1 cellular context compared by ENCODE assay signal in the genomic region with DNA sequence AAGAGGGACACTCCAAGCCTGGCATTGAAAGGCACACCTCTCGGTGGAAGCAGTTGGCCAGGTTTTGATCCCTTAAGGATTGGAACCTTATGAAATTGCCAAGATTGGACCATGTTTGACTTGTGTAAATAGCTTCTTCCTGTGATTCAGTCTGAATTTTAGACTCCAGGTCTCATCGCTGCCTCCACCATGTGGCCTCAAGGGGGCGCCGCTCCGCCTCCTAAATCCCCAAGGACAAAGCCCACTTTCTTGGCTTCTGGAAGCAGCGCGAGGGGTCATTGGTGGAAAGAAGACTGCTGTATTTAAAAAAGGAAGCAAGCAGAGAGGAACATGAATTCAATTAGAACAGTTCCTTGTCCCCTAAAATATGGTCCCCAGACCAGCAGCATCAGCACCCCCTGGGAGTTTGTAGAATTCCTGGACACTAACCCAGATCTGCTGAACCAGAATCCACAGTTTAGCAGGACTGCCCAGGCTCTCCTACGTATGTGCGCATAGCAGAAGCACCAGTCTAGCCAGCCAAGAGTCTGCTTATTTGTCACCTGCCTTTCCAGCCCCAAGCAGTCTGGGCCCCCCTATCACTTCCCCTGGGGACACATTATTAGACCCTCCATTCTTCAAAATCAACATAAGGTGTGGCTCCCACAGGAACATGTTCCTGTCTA.
TF ChIP-seq lines count a peak whose summit lies in the region.

No MANE protein-coding gene starts in this region.

TF ChIP-seq in K562, 482 proteins besides CTCF, POLR2A, EP300 and RAD21 (continued from another document and continues in another):
- TF ChIP-seq, protein P1, sequence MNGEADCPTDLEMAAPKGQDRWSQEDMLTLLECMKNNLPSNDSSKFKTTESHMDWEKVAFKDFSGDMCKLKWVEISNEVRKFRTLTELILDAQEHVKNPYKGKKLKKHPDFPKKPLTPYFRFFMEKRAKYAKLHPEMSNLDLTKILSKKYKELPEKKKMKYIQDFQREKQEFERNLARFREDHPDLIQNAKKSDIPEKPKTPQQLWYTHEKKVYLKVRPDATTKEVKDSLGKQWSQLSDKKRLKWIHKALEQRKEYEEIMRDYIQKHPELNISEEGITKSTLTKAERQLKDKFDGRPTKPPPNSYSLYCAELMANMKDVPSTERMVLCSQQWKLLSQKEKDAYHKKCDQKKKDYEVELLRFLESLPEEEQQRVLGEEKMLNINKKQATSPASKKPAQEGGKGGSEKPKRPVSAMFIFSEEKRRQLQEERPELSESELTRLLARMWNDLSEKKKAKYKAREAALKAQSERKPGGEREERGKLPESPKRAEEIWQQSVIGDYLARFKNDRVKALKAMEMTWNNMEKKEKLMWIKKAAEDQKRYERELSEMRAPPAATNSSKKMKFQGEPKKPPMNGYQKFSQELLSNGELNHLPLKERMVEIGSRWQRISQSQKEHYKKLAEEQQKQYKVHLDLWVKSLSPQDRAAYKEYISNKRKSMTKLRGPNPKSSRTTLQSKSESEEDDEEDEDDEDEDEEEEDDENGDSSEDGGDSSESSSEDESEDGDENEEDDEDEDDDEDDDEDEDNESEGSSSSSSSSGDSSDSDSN (IDR thresholded peaks at IDR 0.05; ENCODE audit: borderline replicate concordance in 1 of 2, low read depth in 2 of 2, low read length in 2 of 2): 0 out of 4 replicates have a peak, but pooled peaks of 1 of the 2 experiments have one; percentile 38
- TF ChIP-seq PTTG1 (tag; IDR thresholded peaks at IDR 0.05; ENCODE audit: low read depth) (no peak), POLR3A (IDR thresholded peaks at IDR 0.05; ENCODE audit: borderline replicate concordance, extremely low read depth, insufficient read depth, insufficient read length) (no peak), ZNF830 (CRISPR knock-in tag; IDR thresholded peaks at IDR 0.05) (no peak), CXXC5 (CRISPR knock-in tag; IDR thresholded peaks at IDR 0.05) (no peak), LCOR (CRISPR knock-in tag; IDR thresholded peaks at IDR 0.05) (peak; percentile 69; the same call in 1 of the 2 replicates), ETV5 (CRISPR knock-in tag; IDR thresholded peaks at IDR 0.05; ENCODE audit: low read depth) (no peak), SRSF3 (IDR thresholded peaks at IDR 0.05; ENCODE audit: insufficient read depth, low read length) (no peak), MXI1 (IDR thresholded peaks at IDR 0.05; ENCODE audit: low read depth, low read length) (no peak), ZNF316 (IDR thresholded peaks at IDR 0.05) (no peak), SIN3B (IDR thresholded peaks at IDR 0.05; ENCODE audit: low read depth) (0 out of 2 replicates have a peak, but pooled peaks have one; percentile 11), KLF16 (IDR thresholded peaks at IDR 0.05) (peak; percentile 54; the same call in 1 of the 2 replicates), SMC3 (conservative IDR thresholded peaks at IDR 0.05; ENCODE audit: insufficient read depth, low read depth, low read length) (peak; percentile 85), XRCC5 (IDR thresholded peaks at IDR 0.05; ENCODE audit: low read depth, low read length) (peak; percentile 77; the same call in 1 of the 2 replicates), KDM1A (IDR thresholded peaks at IDR 0.05) (no peak), RFX5 (IDR thresholded peaks at IDR 0.05; ENCODE audit: low read depth, low read length) (no peak), POU5F1 (IDR thresholded peaks at IDR 0.05; ENCODE audit: borderline replicate concordance, low read depth, low read length, partially characterized antibody) (no peak), RCOR1 (IDR thresholded peaks at IDR 0.05; ENCODE audit: borderline replicate concordance in 1 of 2, low read depth in 2 of 2, low read length in 2 of 2) (peak in 1 of 2 experiments; percentile 62; a peak in 1 of 4 replicates), ZBTB7A (IDR thresholded peaks at IDR 0.05; ENCODE audit: borderline replicate concordance, control insufficient read depth, low read depth, low read length) (peak; percentile 81; the same call in 1 of the 2 replicates), FOXO4 (CRISPR knock-in tag; IDR thresholded peaks at IDR 0.05) (no peak), E2F4 (CRISPR knock-in tag; IDR thresholded peaks at IDR 0.05; ENCODE audit: low read depth) (no peak), KLF13 (tag; IDR thresholded peaks at IDR 0.05; ENCODE audit: borderline replicate concordance, low read depth) (0 out of 2 replicates have a peak, but pooled peaks have one; percentile 20), ATF4 (CRISPR knock-in tag; IDR thresholded peaks at IDR 0.05) (0 out of 2 replicates have a peak, but pooled peaks have one; percentile 20), ESRRA (IDR thresholded peaks at IDR 0.05; ENCODE audit: borderline replicate concordance, low read depth) (peak; percentile 61; the same call in 1 of the 2 replicates), EHMT2 (IDR thresholded peaks at IDR 0.05) (no peak), E2F6 (IDR thresholded peaks at IDR 0.05; ENCODE audit: borderline replicate concordance in 1 of 2, extremely low read depth in 1 of 2, insufficient read depth in 1 of 2, insufficient read length in 1 of 2, low read depth in 1 of 2, low read length in 1 of 2, poor library complexity in 1 of 2, severe bottlenecking in 1 of 2) (peak in 1 of 2 experiments; percentile 57), RB1 (IDR thresholded peaks at IDR 0.05; ENCODE audit: low read depth) (0 out of 2 replicates have a peak, but pooled peaks have one; percentile 36), THRB (CRISPR knock-in tag; conservative IDR thresholded peaks at IDR 0.05) (no peak), MAZ (CRISPR knock-in tag; conservative IDR thresholded peaks at IDR 0.05 in 1 of 2, IDR thresholded peaks at IDR 0.05 in 1 of 2) (0 out of 4 replicates have a peak, but pooled peaks of 1 of the 2 experiments have one; percentile 27), DPF2 (IDR thresholded peaks at IDR 0.05) (0 out of 2 replicates have a peak, but pooled peaks have one; percentile 15), CREBBP (IDR thresholded peaks at IDR 0.05; ENCODE audit: low read depth, low read length) (no peak), L3MBTL2 (IDR thresholded peaks at IDR 0.05) (peak; percentile 63; the same call in 1 of the 2 replicates), NEUROD1 (IDR thresholded peaks at IDR 0.05; ENCODE audit: borderline replicate concordance, low read depth, low read length, partially characterized antibody) (peak; percentile 60), SAP30 (IDR thresholded peaks at IDR 0.05; ENCODE audit: borderline replicate concordance, insufficient read depth, low read depth, low read length, poor library complexity, severe bottlenecking) (no peak), RBFOX2 (IDR thresholded peaks at IDR 0.05; ENCODE audit: low read depth, low read length) (no peak), CCNT2 (IDR thresholded peaks at IDR 0.05; ENCODE audit: borderline replicate concordance, extremely low read depth, insufficient read length, low read depth, low read length) (no peak), SP1 (CRISPR knock-in tag; IDR thresholded peaks at IDR 0.05) (0 out of 2 replicates have a peak, but pooled peaks have one; percentile 24), KAT7 (CRISPR knock-in tag; IDR thresholded peaks at IDR 0.05; ENCODE audit: borderline replicate concordance) (peak; percentile 21; the same call in 1 of the 2 replicates)
- TF ChIP-seq, protein P2, sequence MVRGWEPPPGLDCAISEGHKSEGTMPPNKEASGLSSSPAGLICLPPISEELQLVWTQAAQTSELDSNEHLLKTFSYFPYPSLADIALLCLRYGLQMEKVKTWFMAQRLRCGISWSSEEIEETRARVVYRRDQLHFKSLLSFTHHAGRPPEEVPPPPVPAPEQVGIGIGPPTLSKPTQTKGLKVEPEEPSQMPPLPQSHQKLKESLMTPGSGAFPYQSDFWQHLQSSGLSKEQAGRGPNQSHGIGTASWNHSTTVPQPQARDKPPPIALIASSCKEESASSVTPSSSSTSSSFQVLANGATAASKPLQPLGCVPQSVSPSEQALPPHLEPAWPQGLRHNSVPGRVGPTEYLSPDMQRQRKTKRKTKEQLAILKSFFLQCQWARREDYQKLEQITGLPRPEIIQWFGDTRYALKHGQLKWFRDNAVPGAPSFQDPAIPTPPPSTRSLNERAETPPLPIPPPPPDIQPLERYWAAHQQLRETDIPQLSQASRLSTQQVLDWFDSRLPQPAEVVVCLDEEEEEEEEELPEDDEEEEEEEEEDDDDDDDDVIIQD (CRISPR knock-in tag; IDR thresholded peaks at IDR 0.05): no peak
- TF ChIP-seq, protein P3, sequence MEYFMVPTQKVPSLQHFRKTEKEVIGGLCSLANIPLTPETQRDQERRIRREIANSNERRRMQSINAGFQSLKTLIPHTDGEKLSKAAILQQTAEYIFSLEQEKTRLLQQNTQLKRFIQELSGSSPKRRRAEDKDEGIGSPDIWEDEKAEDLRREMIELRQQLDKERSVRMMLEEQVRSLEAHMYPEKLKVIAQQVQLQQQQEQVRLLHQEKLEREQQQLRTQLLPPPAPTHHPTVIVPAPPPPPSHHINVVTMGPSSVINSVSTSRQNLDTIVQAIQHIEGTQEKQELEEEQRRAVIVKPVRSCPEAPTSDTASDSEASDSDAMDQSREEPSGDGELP (CRISPR knock-in tag; IDR thresholded peaks at IDR 0.05; ENCODE audit: borderline replicate concordance): peak; percentile 51; the same call in 1 of the 2 replicates
- TF ChIP-seq, protein P4, sequence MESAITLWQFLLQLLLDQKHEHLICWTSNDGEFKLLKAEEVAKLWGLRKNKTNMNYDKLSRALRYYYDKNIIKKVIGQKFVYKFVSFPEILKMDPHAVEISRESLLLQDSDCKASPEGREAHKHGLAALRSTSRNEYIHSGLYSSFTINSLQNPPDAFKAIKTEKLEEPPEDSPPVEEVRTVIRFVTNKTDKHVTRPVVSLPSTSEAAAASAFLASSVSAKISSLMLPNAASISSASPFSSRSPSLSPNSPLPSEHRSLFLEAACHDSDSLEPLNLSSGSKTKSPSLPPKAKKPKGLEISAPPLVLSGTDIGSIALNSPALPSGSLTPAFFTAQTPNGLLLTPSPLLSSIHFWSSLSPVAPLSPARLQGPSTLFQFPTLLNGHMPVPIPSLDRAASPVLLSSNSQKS (CRISPR knock-in tag; IDR thresholded peaks at IDR 0.05): no peak
- TF ChIP-seq, protein P5, sequence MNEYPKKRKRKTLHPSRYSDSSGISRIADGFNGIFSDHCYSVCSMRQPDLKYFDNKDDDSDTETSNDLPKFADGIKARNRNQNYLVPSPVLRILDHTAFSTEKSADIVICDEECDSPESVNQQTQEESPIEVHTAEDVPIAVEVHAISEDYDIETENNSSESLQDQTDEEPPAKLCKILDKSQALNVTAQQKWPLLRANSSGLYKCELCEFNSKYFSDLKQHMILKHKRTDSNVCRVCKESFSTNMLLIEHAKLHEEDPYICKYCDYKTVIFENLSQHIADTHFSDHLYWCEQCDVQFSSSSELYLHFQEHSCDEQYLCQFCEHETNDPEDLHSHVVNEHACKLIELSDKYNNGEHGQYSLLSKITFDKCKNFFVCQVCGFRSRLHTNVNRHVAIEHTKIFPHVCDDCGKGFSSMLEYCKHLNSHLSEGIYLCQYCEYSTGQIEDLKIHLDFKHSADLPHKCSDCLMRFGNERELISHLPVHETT (CRISPR knock-in tag; conservative IDR thresholded peaks at IDR 0.05 in 1 of 2, IDR thresholded peaks at IDR 0.05 in 1 of 2): no peak
- TF ChIP-seq, protein P6, sequence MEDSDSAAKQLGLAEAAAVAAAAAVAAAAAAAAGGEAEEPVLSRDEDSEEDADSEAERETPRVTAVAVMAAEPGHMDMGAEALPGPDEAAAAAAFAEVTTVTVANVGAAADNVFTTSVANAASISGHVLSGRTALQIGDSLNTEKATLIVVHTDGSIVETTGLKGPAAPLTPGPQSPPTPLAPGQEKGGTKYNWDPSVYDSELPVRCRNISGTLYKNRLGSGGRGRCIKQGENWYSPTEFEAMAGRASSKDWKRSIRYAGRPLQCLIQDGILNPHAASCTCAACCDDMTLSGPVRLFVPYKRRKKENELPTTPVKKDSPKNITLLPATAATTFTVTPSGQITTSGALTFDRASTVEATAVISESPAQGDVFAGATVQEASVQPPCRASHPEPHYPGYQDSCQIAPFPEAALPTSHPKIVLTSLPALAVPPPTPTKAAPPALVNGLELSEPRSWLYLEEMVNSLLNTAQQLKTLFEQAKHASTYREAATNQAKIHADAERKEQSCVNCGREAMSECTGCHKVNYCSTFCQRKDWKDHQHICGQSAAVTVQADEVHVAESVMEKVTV (CRISPR knock-in tag; IDR thresholded peaks at IDR 0.05): peak; percentile 79
